Comparison of ENCODE assay signal across 1 cellular context in genomic region chr10:4730998-4731397, GRCh38.
TF ChIP-seq lines count a peak whose summit lies in the region.

No MANE protein-coding gene starts in this region.

TF ChIP-seq in HEK293, 187 proteins besides CTCF, POLR2A, EP300 and RAD21 (continued from another document):
- TF ChIP-seq PRDM2 (tag by site-specific recombination; IDR thresholded peaks at IDR 0.05; ENCODE audit: borderline replicate concordance) (no peak), ZNF10 (tag by site-specific recombination; IDR thresholded peaks at IDR 0.05) (no peak), ZNF660 (tag by site-specific recombination; IDR thresholded peaks at IDR 0.05) (no peak), ZNF645 (tag by site-specific recombination; IDR thresholded peaks at IDR 0.05) (no peak), ZNF830 (tag by site-specific recombination; IDR thresholded peaks at IDR 0.05; ENCODE audit: low read depth) (no peak), ZNF48 (tag by site-specific recombination; IDR thresholded peaks at IDR 0.05) (no peak), KLF1 (tag by site-specific recombination; IDR thresholded peaks at IDR 0.05) (no peak), KLF7 (tag by site-specific recombination; IDR thresholded peaks at IDR 0.05; ENCODE audit: borderline replicate concordance) (no peak), ZFP69B (tag by site-specific recombination; IDR thresholded peaks at IDR 0.05) (no peak), ZNF510 (tag by site-specific recombination; IDR thresholded peaks at IDR 0.05; ENCODE audit: insufficient replicate concordance) (no peak), ZNF398 (tag by site-specific recombination; IDR thresholded peaks at IDR 0.05) (no peak), ZNF629 (tag by site-specific recombination; IDR thresholded peaks at IDR 0.05) (peak; percentile 68)
TF ChIP-seq in HEK293: peak in this region for 3.
